Comparison of ENCODE assay signal across 10 cellular contexts in genomic region chr5:39501403-39501802, GRCh38.
A peak's percentile ranks its signal among the peaks of the same experiment; 100 is the strongest.
DNase-seq lines count a peak whose midpoint lies in the region; ATAC-seq and TF ChIP-seq lines count a peak whose summit lies in the region.
"Had no signal": no experiment of that assay in that cellular context is flagged by ENCODE, and none has a peak within 500 bp of the region (broad histone marks: within the 10 kb centered on the region; RNA-seq: fewer than 3 reads in every experiment).

No MANE protein-coding gene starts in this region.

- no peak overlapping the region for H2BK120ac ChIP-seq in mesenchymal stem cell (ENCODE audit: low read depth, low read length)

- H3K4me2 ChIP-seq in mesenchymal stem cell (ENCODE audit: low read length, poor library complexity, severe bottlenecking): no peak overlapping the region

- H3K79me1 ChIP-seq in mesenchymal stem cell (replicated peaks; ENCODE audit: low read length, poor library complexity, severe bottlenecking): no peaks in the 10 kb centered on the region

- H3K27me3 ChIP-seq in MG63: no peaks in the 10 kb centered on the region
- no peaks in the 10 kb centered on the region for H3K27me3 ChIP-seq in mesenchymal stem cell (ENCODE audit: control insufficient read depth in 1 of 2, insufficient read depth in 1 of 2, low read length in 2 of 2)
- no peaks in the 10 kb centered on the region for H3K27me3 ChIP-seq in vagina

- H3K4ac ChIP-seq in mesenchymal stem cell (ENCODE audit: low read depth in 1 of 2, low read length in 2 of 2): no peak overlapping the region

- TF ChIP-seq POLR2A in vagina (IDR thresholded peaks at IDR 0.05): no peak

- H3K27ac ChIP-seq in mesenchymal stem cell (ENCODE audit: low read length, poor library complexity, severe bottlenecking) (peak overlapping the region; percentile 97), vagina (peak overlapping the region; percentile 26)
- H3K27ac ChIP-seq: HL-60 had no signal

- peak; percentile 85 for DNase-seq in MG63
- peak; percentile 70 for DNase-seq in dedifferentiated amniotic fluid mesenchymal stem cell (ENCODE audit: extremely low spot score)
- peak; percentile 79 for DNase-seq in mesenchymal stem cell
- no peak for DNase-seq in vagina (ENCODE audit: extremely low spot score in 2 of 2)
- DNase-seq in NCI-H128 (lab: John Stamatoyannopoulos, UW; ENCODE audit: unreplicated experiment): no peak
- DNase-seq: DND-41, NCI-H187 treated with DMSO at 0.1 percent for 48 hours had no signal

- H3K36me3 ChIP-seq in MG63 (no peaks in the 10 kb centered on the region), mesenchymal stem cell (ENCODE audit: control insufficient read depth in 1 of 2, insufficient read depth in 2 of 2, low read depth in 1 of 2, low read length in 2 of 2) (no peaks in the 10 kb centered on the region), vagina (no peaks in the 10 kb centered on the region)

- no peak overlapping the region for H2BK5ac ChIP-seq in mesenchymal stem cell (ENCODE audit: low read depth, low read length, poor library complexity, severe bottlenecking)

- H3K23ac ChIP-seq in mesenchymal stem cell (ENCODE audit: low read length in 2 of 2): no peak overlapping the region

- WGBS in mesenchymal stem cell: 31% methylated on average over 4 of the region's 5 CpGs

- no peak overlapping the region for H2AFZ ChIP-seq in mesenchymal stem cell (ENCODE audit: low read depth, low read length)

- H3K4me3 ChIP-seq in MG63 (no peak overlapping the region), mesenchymal stem cell (ENCODE audit: insufficient read depth in 1 of 2, low read depth in 1 of 2, low read length in 2 of 2) (peak overlapping the region in 1 of 2 experiments; percentile 58), vagina (no peak overlapping the region)

- no peak overlapping the region for H3K18ac ChIP-seq in mesenchymal stem cell (ENCODE audit: low read depth in 1 of 2, low read length in 2 of 2)

- ATAC-seq in GM19035 (IDR thresholded peaks at IDR 0.05; ENCODE audit: unreplicated experiment) (no peak), GM19463 (IDR thresholded peaks at IDR 0.05; ENCODE audit: unreplicated experiment) (no peak)

- H3K4me1 ChIP-seq in mesenchymal stem cell (ENCODE audit: control insufficient read depth, insufficient read depth, low read depth, low read length) (peaks cover 11% of the 10 kb centered on the region), vagina (peaks cover 5% of the 10 kb centered on the region)

- no peak overlapping the region for H2BK15ac ChIP-seq in mesenchymal stem cell (ENCODE audit: low read depth, poor library complexity, severe bottlenecking)

- H4K91ac ChIP-seq in mesenchymal stem cell (ENCODE audit: low read length): no peak overlapping the region

- H2BK12ac ChIP-seq in mesenchymal stem cell (ENCODE audit: low read length in 2 of 2): no peak overlapping the region

- no peak overlapping the region for H4K8ac ChIP-seq in mesenchymal stem cell (ENCODE audit: low read length)

- no peak overlapping the region for H2AK5ac ChIP-seq in mesenchymal stem cell (ENCODE audit: low read length, severe bottlenecking)

- intact Hi-C loops in vagina (cut with DNase I): no loop called here

- no peaks in the 10 kb centered on the region for H3K9me3 ChIP-seq in MG63
- no peaks in the 10 kb centered on the region for H3K9me3 ChIP-seq in mesenchymal stem cell (ENCODE audit: control insufficient read depth, low read length)
- H3K9me3 ChIP-seq in vagina: no peaks in the 10 kb centered on the region

- no peak overlapping the region for H3K14ac ChIP-seq in mesenchymal stem cell (ENCODE audit: low read length in 2 of 2)

- TF ChIP-seq CTCF in vagina (IDR thresholded peaks at IDR 0.05): no peak

- peak overlapping the region; percentile 81 for H3K9ac ChIP-seq in mesenchymal stem cell (ENCODE audit: low read length)

Comparison
In these comparisons a context has a peak if more than half of its experiments do, and no peak if none do; other contexts are left out.
1. DNase-seq: peak in MG63 (single experiment), dedifferentiated amniotic fluid mesenchymal stem cell (single experiment) and mesenchymal stem cell (single experiment); none in vagina (0 of 2) and NCI-H128 (single experiment).